In genomic region chr6:115894426-115894992, GRCh38 we compare ENCODE assay signal across 27 cellular contexts.
"Had no signal": no experiment of that assay in that cellular context is flagged by ENCODE, and none has a peak within 500 bp of the region (broad histone marks: within the 10 kb centered on the region; RNA-seq: fewer than 3 reads in every experiment).

No MANE protein-coding gene starts in this region.

- H3K27me3 ChIP-seq: ascending aorta, breast epithelium, cardiac muscle cell, colonic mucosa, esophagus squamous epithelium, gastroesophageal sphincter, heart right ventricle had no signal

- H3K4me3 ChIP-seq: ascending aorta, breast epithelium, cardiac muscle cell, colonic mucosa, esophagus squamous epithelium, gastroesophageal sphincter, heart right ventricle had no signal

- FAIRE-seq: endothelial cell of umbilical vein had no signal

- H3K36me3 ChIP-seq: ascending aorta, breast epithelium, cardiac muscle cell, colonic mucosa, esophagus squamous epithelium, gastroesophageal sphincter, heart right ventricle had no signal

- H3K4me1 ChIP-seq: ascending aorta, breast epithelium, colonic mucosa, gastroesophageal sphincter, heart right ventricle had no signal

- H3K27ac ChIP-seq: ascending aorta, breast epithelium, cardiac muscle cell, colonic mucosa, epithelial cell of prostate, esophagus squamous epithelium, gastroesophageal sphincter, heart right ventricle had no signal

- H3K9me3 ChIP-seq: ascending aorta, breast epithelium, colonic mucosa, esophagus squamous epithelium, gastroesophageal sphincter, heart right ventricle had no signal

- ATAC-seq: activated CD4-positive, alpha-beta T cell treated with anti-CD3 and anti-CD28 coated beads for 36 hours; activated T-cell treated with anti-CD3 and anti-CD28 coated beads, Interleukin-2, amount 50 U/mL, for 72 hours; gastroesophageal sphincter; heart right ventricle had no signal

- DNase-seq: activated CD4-positive, alpha-beta memory T cell treated with anti-CD3 and anti-CD28 coated beads for 36 hours; activated CD4-positive, alpha-beta T cell treated with anti-CD3 and anti-CD28 coated beads for 36 hours; activated CD4-positive, alpha-beta T cell treated with anti-CD3 and anti-CD28 coated beads, Interleukin-2, amount 10 ng/mL, durations not matched to agents 24 days and 14 days; activated CD4-positive, CD25-positive, alpha-beta regulatory T cell; activated CD4-positive, CD25-positive, alpha-beta regulatory T cell treated with anti-CD3 and anti-CD28 coated beads, Interleukin-2, amount 50 U/mL, for 72 hours; activated CD8-positive, alpha-beta memory T cell treated with anti-CD3 and anti-CD28 coated beads, Interleukin-2, amount 50 U/mL, for 48 hours; activated gamma-delta T cell; activated naive CD4-positive, alpha-beta T cell; activated naive CD4-positive, alpha-beta T cell treated with anti-CD3 and anti-CD28 coated beads, Interleukin-2, amount 10 ng/mL, durations not matched to agents 7 days and 5 days; activated naive CD8-positive, alpha-beta T cell treated with anti-CD3 and anti-CD28 coated beads, Interleukin-2, amount 10 ng/mL, durations not matched to agents 7 days and 5 days; activated T-cell treated with anti-CD3 and anti-CD28 coated beads for 4 hours; activated T-cell treated with anti-CD3 and anti-CD28 coated beads, Interleukin-2, amount 50 U/mL, for 24 hours; activated T-cell treated with anti-CD3 and anti-CD28 coated beads, Interleukin-2, amount 50 U/mL, for 72 hours; central memory CD4-positive, alpha-beta T cell; cerebellar nuclear complex; colonic mucosa; effector CD8-positive, alpha-beta T cell; esophagus squamous epithelium; foreskin melanocyte; heart right ventricle; T-helper 2 cell had no signal
